ENCODE assay signal across 1 cellular context in the genomic region with DNA sequence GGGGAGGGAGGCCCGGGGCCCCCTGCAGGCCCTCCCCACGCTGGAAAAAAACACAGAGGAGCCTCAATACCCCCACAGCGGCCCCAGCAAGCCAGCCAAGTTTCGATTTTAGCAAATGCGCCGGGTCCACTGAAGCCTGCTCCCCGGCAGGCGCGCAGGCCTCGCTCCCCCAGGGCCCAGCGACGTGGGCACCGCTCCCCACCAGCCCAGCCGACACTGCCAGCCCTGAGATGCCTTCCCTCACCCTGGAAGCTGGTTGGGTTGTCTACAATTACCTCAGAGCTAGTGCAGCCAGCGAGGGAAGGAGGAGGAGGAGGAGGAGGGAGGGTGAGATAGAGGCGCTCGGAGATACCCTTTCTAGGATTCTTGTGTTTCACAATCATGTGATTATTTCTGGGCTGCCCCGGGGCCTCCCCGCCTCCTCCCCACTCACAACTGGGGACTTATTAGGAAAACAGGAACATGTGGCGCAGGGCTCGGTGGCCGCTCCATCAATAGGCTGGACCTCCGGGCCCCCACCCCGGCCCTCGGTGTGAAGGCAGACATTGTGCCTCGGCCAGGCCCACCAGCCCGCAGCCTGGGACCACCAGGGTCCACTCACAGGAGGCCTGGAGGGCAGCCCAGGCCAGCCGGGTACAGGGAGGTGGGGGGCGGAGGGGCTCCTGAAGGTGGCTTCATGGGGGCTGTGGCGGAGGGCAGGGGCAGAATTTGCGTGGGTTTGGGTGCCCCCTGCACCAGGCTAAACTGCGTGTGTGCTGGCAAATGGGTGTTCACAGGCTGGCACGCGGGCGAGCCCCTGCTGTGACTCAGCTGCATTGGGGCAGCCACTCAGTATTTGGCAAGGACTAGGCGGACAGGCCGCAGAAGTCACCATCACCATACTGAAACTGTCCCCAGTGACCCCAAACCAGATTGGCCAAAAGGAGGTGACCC.
TF ChIP-seq lines count a peak whose summit lies in the region.

No MANE protein-coding gene starts in this region.

TF ChIP-seq in HepG2, 621 proteins besides CTCF, POLR2A, EP300 and RAD21 (continued from another document):
- TF ChIP-seq, protein P1, sequence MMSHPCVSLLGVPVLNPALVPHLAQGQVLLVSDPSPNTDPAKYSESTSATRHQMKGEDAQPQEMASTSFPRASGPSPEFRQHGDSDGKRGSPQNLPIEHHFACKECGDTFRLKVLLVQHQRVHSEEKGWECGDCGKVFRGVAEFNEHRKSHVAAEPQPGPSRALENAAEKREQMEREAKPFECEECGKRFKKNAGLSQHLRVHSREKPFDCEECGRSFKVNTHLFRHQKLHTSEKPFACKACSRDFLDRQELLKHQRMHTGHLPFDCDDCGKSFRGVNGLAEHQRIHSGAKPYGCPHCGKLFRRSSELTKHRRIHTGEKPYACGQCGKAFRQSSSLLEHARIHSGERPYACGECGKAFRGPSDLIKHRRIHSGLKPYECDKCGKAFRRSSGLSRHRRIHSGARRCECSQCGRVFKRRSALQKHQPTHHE (CRISPR knock-in tag; IDR thresholded peaks at IDR 0.05; ENCODE audit: borderline replicate concordance): no peak
- TF ChIP-seq, protein P2, sequence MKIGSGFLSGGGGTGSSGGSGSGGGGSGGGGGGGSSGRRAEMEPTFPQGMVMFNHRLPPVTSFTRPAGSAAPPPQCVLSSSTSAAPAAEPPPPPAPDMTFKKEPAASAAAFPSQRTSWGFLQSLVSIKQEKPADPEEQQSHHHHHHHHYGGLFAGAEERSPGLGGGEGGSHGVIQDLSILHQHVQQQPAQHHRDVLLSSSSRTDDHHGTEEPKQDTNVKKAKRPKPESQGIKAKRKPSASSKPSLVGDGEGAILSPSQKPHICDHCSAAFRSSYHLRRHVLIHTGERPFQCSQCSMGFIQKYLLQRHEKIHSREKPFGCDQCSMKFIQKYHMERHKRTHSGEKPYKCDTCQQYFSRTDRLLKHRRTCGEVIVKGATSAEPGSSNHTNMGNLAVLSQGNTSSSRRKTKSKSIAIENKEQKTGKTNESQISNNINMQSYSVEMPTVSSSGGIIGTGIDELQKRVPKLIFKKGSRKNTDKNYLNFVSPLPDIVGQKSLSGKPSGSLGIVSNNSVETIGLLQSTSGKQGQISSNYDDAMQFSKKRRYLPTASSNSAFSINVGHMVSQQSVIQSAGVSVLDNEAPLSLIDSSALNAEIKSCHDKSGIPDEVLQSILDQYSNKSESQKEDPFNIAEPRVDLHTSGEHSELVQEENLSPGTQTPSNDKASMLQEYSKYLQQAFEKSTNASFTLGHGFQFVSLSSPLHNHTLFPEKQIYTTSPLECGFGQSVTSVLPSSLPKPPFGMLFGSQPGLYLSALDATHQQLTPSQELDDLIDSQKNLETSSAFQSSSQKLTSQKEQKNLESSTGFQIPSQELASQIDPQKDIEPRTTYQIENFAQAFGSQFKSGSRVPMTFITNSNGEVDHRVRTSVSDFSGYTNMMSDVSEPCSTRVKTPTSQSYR (CRISPR knock-in tag; IDR thresholded peaks at IDR 0.05; ENCODE audit: borderline replicate concordance): no peak
- TF ChIP-seq ZBTB38 (CRISPR knock-in tag; IDR thresholded peaks at IDR 0.05) (no peak), CBX1 (IDR thresholded peaks at IDR 0.05; ENCODE audit: low read depth) (no peak), ELF3 (CRISPR knock-in tag; IDR thresholded peaks at IDR 0.05) (no peak), DR1 (CRISPR knock-in tag; IDR thresholded peaks at IDR 0.05) (no peak), HOXD1 (CRISPR knock-in tag; IDR thresholded peaks at IDR 0.05) (no peak), ZNF713 (CRISPR knock-in tag; IDR thresholded peaks at IDR 0.05) (no peak)
